ENCODE assay signal across 8 cellular contexts in the genomic region with DNA sequence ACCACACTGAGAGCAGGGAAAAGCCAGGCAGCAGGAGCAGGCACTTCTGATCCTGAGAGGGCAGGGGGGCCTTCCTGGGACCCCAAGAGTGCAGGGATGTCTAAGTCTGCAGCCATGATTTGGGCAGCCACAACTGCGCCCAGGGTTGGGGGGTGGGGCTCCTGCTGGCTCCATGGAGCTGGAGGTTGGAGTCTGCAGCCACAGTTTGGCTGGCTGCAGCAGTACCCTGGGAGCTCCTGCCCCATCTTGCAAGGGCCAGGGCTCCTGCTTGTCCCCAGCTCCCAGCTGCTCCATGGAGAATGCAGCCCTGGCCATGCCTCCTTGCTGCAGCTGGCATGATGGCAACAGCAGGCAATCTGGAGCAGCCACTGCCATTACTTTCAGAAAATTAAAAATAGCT.
"Had no signal": no experiment of that assay in that cellular context is flagged by ENCODE, and none has a peak within 500 bp of the region (broad histone marks: within the 10 kb centered on the region; RNA-seq: fewer than 3 reads in every experiment).

No MANE protein-coding gene starts in this region.

- DNase-seq: GDM1, GF-D8 had no signal

- FAIRE-seq: G401.6, GM12878, GM12891, GM12892, GM18507, GM19239 had no signal

- H3K4me3 ChIP-seq: GM12878 had no signal
